ENCODE assay signal across 8 cellular contexts in the genomic region with DNA sequence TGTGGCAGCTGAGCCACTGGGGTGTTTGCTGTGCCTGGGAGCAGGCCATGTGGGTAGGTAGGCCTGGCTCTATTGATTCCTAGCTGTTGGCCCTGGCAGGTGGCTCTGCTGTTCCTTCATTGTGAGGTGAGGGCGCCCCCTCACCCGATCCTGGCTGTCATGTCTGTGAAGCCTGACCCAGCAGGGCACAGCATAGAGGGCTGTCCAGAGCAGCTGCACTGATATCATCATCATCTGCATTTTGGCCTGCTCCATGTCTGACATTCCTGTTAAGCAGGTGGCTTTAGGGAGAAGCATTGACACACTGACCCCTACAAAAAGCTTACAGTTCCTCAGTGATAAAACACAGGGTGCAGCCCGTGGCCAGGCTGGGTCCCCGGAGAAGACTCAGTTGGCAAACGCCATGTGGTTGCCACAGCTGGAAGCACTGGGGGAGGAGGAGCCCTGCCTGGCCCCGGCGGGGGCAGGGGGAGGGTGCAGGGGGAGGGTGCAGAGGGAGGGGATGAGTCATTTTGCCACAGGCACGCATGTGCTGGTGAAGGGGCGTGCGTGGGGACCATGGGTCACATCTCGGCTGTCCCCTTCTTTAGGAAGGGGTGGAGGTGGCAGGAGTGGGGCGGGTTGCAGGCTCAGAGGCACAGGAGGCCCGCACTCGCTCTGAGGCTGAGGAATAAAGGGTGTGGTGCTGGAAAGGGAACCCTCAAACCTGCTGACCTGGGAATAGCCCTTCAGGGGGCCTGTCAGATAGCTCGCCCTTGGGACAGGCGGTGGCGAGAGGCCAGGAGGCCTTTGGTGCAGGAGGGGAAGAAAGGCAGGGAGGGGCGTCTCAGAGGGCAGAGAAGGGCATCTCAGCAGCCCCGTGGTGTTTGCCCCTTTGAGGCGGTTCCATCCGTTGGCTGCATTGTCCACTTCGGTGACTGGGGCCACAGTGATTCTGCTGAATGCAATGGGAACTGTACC. TPM values are rescaled to one million over a fixed set of nuclear protein-coding genes. Genes with fewer than 3 reads are reported as not detected.
DNase-seq lines count a peak whose midpoint lies in the region; ATAC-seq and TF ChIP-seq lines count a peak whose summit lies in the region.

No MANE protein-coding gene starts in this region.

- no peak for TF ChIP-seq POLR2A in HCT116 (IDR thresholded peaks at IDR 0.05; ENCODE audit: borderline replicate concordance, extremely low read depth, insufficient read depth, insufficient read length)

- TF ChIP-seq CTCF in HCT116 (IDR thresholded peaks at IDR 0.05 in 2 of 3, conservative IDR thresholded peaks at IDR 0.05 in 1 of 3; ENCODE audit: borderline replicate concordance in 1 of 3, insufficient read depth in 1 of 3, low read depth in 2 of 3, low read length in 2 of 3), result no peak

- H3K9me3 ChIP-seq in BLaER1 treated with 17β-estradiol and CSF1 and Interleukin-3, amounts not matched to agents 10 nM and 100 nM (replicated peaks in 1 of 11), result no peaks in the 10 kb centered on the region
- H3K9me3 ChIP-seq in HCT116 (ENCODE audit: control insufficient read depth in 1 of 2, insufficient read depth in 1 of 2, low read depth in 1 of 2, low read length in 2 of 2), result no peaks in the 10 kb centered on the region

- no peak overlapping the region for H3K27ac Mint-ChIP-seq in T-helper 2 cell treated with Interferon-gamma antibody and Interleukin-4, amounts not matched to agents 5 μg/mL and 100 μg/mL, for 36 hours

- peaks cover 0 to 65% (median 22%) of the 10 kb centered on the region in 11 experiments; a peak in 14 of 22 replicates for H3K36me3 ChIP-seq in BLaER1 treated with 17β-estradiol and CSF1 and Interleukin-3, amounts not matched to agents 10 nM and 100 nM
- H3K36me3 ChIP-seq in HCT116 (ENCODE audit: control insufficient read depth in 1 of 2, insufficient read depth in 2 of 2, low read length in 2 of 2), result no peaks in the 10 kb centered on the region

- no peaks in the 10 kb centered on the region for H3K27me3 ChIP-seq in BLaER1 treated with 17β-estradiol and CSF1 and Interleukin-3, amounts not matched to agents 10 nM and 100 nM
- no peaks in the 10 kb centered on the region for H3K27me3 ChIP-seq in HCT116 (ENCODE audit: insufficient read depth, low read length)

- intact Hi-C loops in HCT116 (cut with micrococcal nuclease), result no loop called here

- BruUV-seq in HCT116 (replicated peaks; lab: Mats Ljungman, UMichigan), result no TSS peak

- RAD21 ChIA-PET in HCT116 (lab: Charles Lee; ENCODE audit: low non-redundant PET in 1 of 2, low total read pairs in 2 of 2, uncharacterized antibody in 2 of 2, unreplicated experiment in 2 of 2), result no interaction called here

- H3K36me3 Mint-ChIP-seq in T-helper 2 cell treated with Interferon-gamma antibody and Interleukin-4, amounts not matched to agents 5 μg/mL and 100 μg/mL, for 36 hours (ENCODE audit: low read depth), result peaks cover 48% of the 10 kb centered on the region

- POLR2A ChIA-PET in HCT116 (lab: Charles Lee), result no interaction called here

- peak overlapping the region; percentile 67 to 96 (median 90) for H3K4me2 ChIP-seq in BLaER1 treated with 17β-estradiol and CSF1 and Interleukin-3, amounts not matched to agents 10 nM and 100 nM
- no peak overlapping the region for H3K4me2 ChIP-seq in HCT116 (ENCODE audit: low read length)

- H3K4me1 ChIP-seq in BLaER1 treated with 17β-estradiol and CSF1 and Interleukin-3, amounts not matched to agents 10 nM and 100 nM, result peaks cover 99 to 100% (median 100%) of the 10 kb centered on the region in 10 experiments
- no peaks in the 10 kb centered on the region; a peak in 1 of 4 replicates for H3K4me1 ChIP-seq in HCT116 (ENCODE audit: control insufficient read depth in 1 of 2, insufficient read depth in 2 of 2, low read length in 2 of 2)

- H3K27ac ChIP-seq in BLaER1 treated with 17β-estradiol and CSF1 and Interleukin-3, amounts not matched to agents 10 nM and 100 nM, result peak overlapping the region in 10 of 11 experiments; percentile 43 to 79 (median 68); a peak in 20 of 22 replicates
- no peak overlapping the region for H3K27ac ChIP-seq in HCT116 (ENCODE audit: low read depth, low read length)

- H3K27me3 Mint-ChIP-seq in T-helper 2 cell treated with Interferon-gamma antibody and Interleukin-4, amounts not matched to agents 5 μg/mL and 100 μg/mL, for 36 hours (ENCODE audit: low read depth), result no peaks in the 10 kb centered on the region

- peaks cover 0 to 100% (median 76%) of the 10 kb centered on the region in 11 experiments; a peak in 18 of 22 replicates for H4K20me1 ChIP-seq in BLaER1 treated with 17β-estradiol and CSF1 and Interleukin-3, amounts not matched to agents 10 nM and 100 nM
- no peaks in the 10 kb centered on the region for H4K20me1 ChIP-seq in HCT116 (ENCODE audit: insufficient read depth)

- TF ChIP-seq RAD21 in HCT116 (IDR thresholded peaks at IDR 0.05; ENCODE audit: low read depth), result no peak; the same call in 1 of the 2 replicates

- H3K79me2 ChIP-seq in HCT116 (ENCODE audit: insufficient read depth, low read length), result no peaks in the 10 kb centered on the region

- H3K4me1 Mint-ChIP-seq in T-helper 2 cell treated with Interferon-gamma antibody and Interleukin-4, amounts not matched to agents 5 μg/mL and 100 μg/mL, for 36 hours (ENCODE audit: low read depth), result peaks cover 68% of the 10 kb centered on the region

- DNase-seq in HCT116 (ENCODE audit: low read depth, low spot score), result no peak
- peak; percentile 86 for DNase-seq in T-helper 2 cell treated with Interferon-gamma antibody and Interleukin-4, amounts not matched to agents 5 μg/mL and 100 μg/mL, for 36 hours (ENCODE audit: low spot score)
- DNase-seq in central memory CD4-positive, alpha-beta T cell, result peak; percentile 77
- peak; percentile 52 for DNase-seq in stimulated activated CD8-positive, alpha-beta memory T cell treated with anti-CD3 and anti-CD28 coated beads, Interleukin-15, amount 100 ng/mL, for 24 hours (ENCODE audit: low read depth)
- no peak for DNase-seq in 8988T
- DNase-seq in ecto neural progenitor cell (ENCODE audit: low spot score), result no peak
- DNase-seq in islet precursor cell, result no peak

- no peaks in the 10 kb centered on the region for H3K9me3 Mint-ChIP-seq in T-helper 2 cell treated with Interferon-gamma antibody and Interleukin-4, amounts not matched to agents 5 μg/mL and 100 μg/mL, for 36 hours

- H3K4me3 Mint-ChIP-seq in T-helper 2 cell treated with Interferon-gamma antibody and Interleukin-4, amounts not matched to agents 5 μg/mL and 100 μg/mL, for 36 hours, result no peak overlapping the region

- peak; percentile 32; the same call in 1 of the 2 replicates for ATAC-seq in HCT116

- CTCF ChIA-PET in HCT116 (lab: Charles Lee), result no interaction called here

- no peak overlapping the region for H2AFZ ChIP-seq in HCT116 (ENCODE audit: low read depth, low read length, poor library complexity, severe bottlenecking)

- H3K9ac ChIP-seq in BLaER1 treated with 17β-estradiol and CSF1 and Interleukin-3, amounts not matched to agents 10 nM and 100 nM, result peak overlapping the region in 9 of 11 experiments; percentile 22 to 71 (median 37); a peak in 15 of 22 replicates
- no peak overlapping the region for H3K9ac ChIP-seq in HCT116 (ENCODE audit: low read length)

- H3K9me2 ChIP-seq in HCT116 (ENCODE audit: insufficient read depth), result no peaks in the 10 kb centered on the region

- H3K4me3 ChIP-seq in BLaER1 treated with 17β-estradiol and CSF1 and Interleukin-3, amounts not matched to agents 10 nM and 100 nM, result peak overlapping the region in 4 of 10 experiments; percentile 10 to 40 (median 35); a peak in 7 of 20 replicates
- H3K4me3 ChIP-seq in HCT116 (replicated peaks in 1 of 2; ENCODE audit: low read depth in 1 of 2, low read length in 2 of 2), result no peak overlapping the region

TF ChIP-seq in HCT116, 20 proteins besides CTCF, POLR2A, EP300 and RAD21 (continues in another document):
- TF ChIP-seq, protein P1, sequence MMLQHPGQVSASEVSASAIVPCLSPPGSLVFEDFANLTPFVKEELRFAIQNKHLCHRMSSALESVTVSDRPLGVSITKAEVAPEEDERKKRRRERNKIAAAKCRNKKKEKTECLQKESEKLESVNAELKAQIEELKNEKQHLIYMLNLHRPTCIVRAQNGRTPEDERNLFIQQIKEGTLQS (IDR thresholded peaks at IDR 0.05), result no peak
- TF ChIP-seq, protein P2, sequence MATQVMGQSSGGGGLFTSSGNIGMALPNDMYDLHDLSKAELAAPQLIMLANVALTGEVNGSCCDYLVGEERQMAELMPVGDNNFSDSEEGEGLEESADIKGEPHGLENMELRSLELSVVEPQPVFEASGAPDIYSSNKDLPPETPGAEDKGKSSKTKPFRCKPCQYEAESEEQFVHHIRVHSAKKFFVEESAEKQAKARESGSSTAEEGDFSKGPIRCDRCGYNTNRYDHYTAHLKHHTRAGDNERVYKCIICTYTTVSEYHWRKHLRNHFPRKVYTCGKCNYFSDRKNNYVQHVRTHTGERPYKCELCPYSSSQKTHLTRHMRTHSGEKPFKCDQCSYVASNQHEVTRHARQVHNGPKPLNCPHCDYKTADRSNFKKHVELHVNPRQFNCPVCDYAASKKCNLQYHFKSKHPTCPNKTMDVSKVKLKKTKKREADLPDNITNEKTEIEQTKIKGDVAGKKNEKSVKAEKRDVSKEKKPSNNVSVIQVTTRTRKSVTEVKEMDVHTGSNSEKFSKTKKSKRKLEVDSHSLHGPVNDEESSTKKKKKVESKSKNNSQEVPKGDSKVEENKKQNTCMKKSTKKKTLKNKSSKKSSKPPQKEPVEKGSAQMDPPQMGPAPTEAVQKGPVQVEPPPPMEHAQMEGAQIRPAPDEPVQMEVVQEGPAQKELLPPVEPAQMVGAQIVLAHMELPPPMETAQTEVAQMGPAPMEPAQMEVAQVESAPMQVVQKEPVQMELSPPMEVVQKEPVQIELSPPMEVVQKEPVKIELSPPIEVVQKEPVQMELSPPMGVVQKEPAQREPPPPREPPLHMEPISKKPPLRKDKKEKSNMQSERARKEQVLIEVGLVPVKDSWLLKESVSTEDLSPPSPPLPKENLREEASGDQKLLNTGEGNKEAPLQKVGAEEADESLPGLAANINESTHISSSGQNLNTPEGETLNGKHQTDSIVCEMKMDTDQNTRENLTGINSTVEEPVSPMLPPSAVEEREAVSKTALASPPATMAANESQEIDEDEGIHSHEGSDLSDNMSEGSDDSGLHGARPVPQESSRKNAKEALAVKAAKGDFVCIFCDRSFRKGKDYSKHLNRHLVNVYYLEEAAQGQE (IDR thresholded peaks at IDR 0.05; ENCODE audit: low read depth), result no peak
- TF ChIP-seq SRF (IDR thresholded peaks at IDR 0.05; ENCODE audit: low read depth) (no peak), JUND (IDR thresholded peaks at IDR 0.05) (no peak), CEBPB (IDR thresholded peaks at IDR 0.05; ENCODE audit: low read depth) (no peak), EZH2 (IDR thresholded peaks at IDR 0.05) (no peak), CBX3 (IDR thresholded peaks at IDR 0.05; ENCODE audit: low read depth) (no peak), ZNF274 (IDR thresholded peaks at IDR 0.05; ENCODE audit: low read depth, low read length) (no peak)
- TF ChIP-seq, protein P3, sequence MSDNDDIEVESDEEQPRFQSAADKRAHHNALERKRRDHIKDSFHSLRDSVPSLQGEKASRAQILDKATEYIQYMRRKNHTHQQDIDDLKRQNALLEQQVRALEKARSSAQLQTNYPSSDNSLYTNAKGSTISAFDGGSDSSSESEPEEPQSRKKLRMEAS (IDR thresholded peaks at IDR 0.05), result no peak

RNA-seq across cellular contexts. Expression of a gene that starts 31.6 kb away (rescaled TPM):
- 0.57 TPM for total RNA-seq in HCT116 (2021; ENCODE audit: unreplicated experiment)
- polyA plus RNA-seq in HCT116 (2012), result not detected in 2 replicates

Comparison
In these comparisons a context has a peak if more than half of its experiments do, and no peak if none do; other contexts are left out.
1. DNase-seq: peak in T-helper 2 cell treated with Interferon-gamma antibody and Interleukin-4, amounts not matched to agents 5 μg/mL and 100 μg/mL, for 36 hours (single experiment), central memory CD4-positive, alpha-beta T cell (single experiment) and stimulated activated CD8-positive, alpha-beta memory T cell treated with anti-CD3 and anti-CD28 coated beads, Interleukin-15, amount 100 ng/mL, for 24 hours (single experiment); none in HCT116 (single experiment), 8988T (single experiment), ecto neural progenitor cell (single experiment) and islet precursor cell (single experiment).